15 cellular contexts compared by ENCODE assay signal in the genomic region with DNA sequence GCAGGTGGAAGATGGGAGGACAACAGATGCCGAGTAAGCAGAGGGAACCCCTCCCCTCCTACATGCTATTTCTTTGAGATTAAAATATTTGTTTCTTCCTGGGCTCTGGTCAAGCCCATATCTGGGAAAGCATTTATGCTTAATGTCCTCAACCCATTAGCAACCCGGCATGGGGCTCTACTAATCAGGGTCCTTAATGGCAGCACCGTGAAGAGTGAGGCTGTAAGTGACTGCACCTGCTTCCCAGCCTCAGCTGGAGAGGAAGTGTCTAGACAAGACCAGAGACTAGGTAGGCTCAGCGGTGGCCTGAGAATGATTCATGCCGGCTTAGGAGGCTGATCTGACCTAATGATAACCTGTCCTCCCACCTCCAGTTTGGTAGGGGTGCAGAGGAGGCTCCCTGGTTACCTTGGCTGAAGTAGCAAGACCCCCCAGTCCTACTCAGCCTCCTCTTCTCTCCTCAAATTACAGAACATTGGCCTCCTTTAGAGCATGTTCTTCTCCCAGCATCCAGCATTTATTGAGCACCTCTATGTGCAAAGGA.
DNase-seq lines count a peak whose midpoint lies in the region; ATAC-seq and TF ChIP-seq lines count a peak whose summit lies in the region.
"Had no signal": no experiment of that assay in that cellular context is flagged by ENCODE, and none has a peak within 500 bp of the region (broad histone marks: within the 10 kb centered on the region; RNA-seq: fewer than 3 reads in every experiment).

No MANE protein-coding gene starts in this region.

- intact Hi-C loops in sigmoid colon (cut with DNase I), result loop anchor here (10.0 kb wide), 1 partner anchor 118 kb away; a partner anchor contains a TSS

- TF ChIP-seq EP300 in sigmoid colon (IDR thresholded peaks at IDR 0.05), result no peak

- H3K36me3 ChIP-seq in sigmoid colon, result no peaks in the 10 kb centered on the region
- H3K36me3 ChIP-seq: BLaER1 treated with 17β-estradiol and CSF1 and Interleukin-3, amounts not matched to agents 10 nM and 100 nM; SJSA1 had no signal

- DNase-seq in NCI-H2227 (lab: John Stamatoyannopoulos, UW; ENCODE audit: unreplicated experiment), result peak; percentile 20
- DNase-seq in NCI-H2227 treated with DMSO at 0.1 percent for 48 hours (lab: John Stamatoyannopoulos, UW), result no peak
- DNase-seq in NCI-H146 treated with DMSO at 0.1 percent for 48 hours (lab: John Stamatoyannopoulos, UW; ENCODE audit: unreplicated experiment), result peak; percentile 74
- peak; percentile 9 for DNase-seq in epithelial cell of esophagus (ENCODE audit: low read depth)
- DNase-seq in sigmoid colon, result peak; percentile 26
- DNase-seq in GM20000 (ENCODE audit: low spot score), result no peak
- DNase-seq in SKM-1 treated with dmso at 0.1 percent for 144 hours (lab: John Stamatoyannopoulos, UW; ENCODE audit: unreplicated experiment), result no peak
- DNase-seq: H9, MV-4-11, NCI-H1694 treated with DMSO at 0.1 percent for 48 hours, T-cell had no signal

- peaks cover 0 to 26% (median 19%) of the 10 kb centered on the region in 4 donors for H3K4me1 ChIP-seq in sigmoid colon
- H3K4me1 ChIP-seq: SJSA1 had no signal

- no peak for TF ChIP-seq POLR2A in sigmoid colon (IDR thresholded peaks at IDR 0.05)

- ATAC-seq in GM19351 (IDR thresholded peaks at IDR 0.05; ENCODE audit: unreplicated experiment), result no peak
- ATAC-seq: T-cell had no signal

- H3K27ac ChIP-seq in sigmoid colon, result no peak overlapping the region
- H3K27ac ChIP-seq: BLaER1 treated with 17β-estradiol and CSF1 and Interleukin-3, amounts not matched to agents 10 nM and 100 nM; RWPE1; SJSA1 had no signal

- H3K4me3 ChIP-seq in epithelial cell of esophagus (ENCODE audit: low read length) (no peak overlapping the region), sigmoid colon (no peak overlapping the region)
- H3K4me3 ChIP-seq: BLaER1 treated with 17β-estradiol and CSF1 and Interleukin-3, amounts not matched to agents 10 nM and 100 nM; SJSA1 had no signal

- TF ChIP-seq CTCF in epithelial cell of esophagus (IDR thresholded peaks at IDR 0.05; ENCODE audit: insufficient read depth, low read depth, low read length, missing control alignments) (no peak), sigmoid colon (IDR thresholded peaks at IDR 0.05) (no peak), GM20000 (IDR thresholded peaks at IDR 0.05; ENCODE audit: extremely low read depth, missing control alignments) (no peak)

- no peaks in the 10 kb centered on the region for H3K9me3 ChIP-seq in sigmoid colon
- H3K9me3 ChIP-seq: BLaER1 treated with 17β-estradiol and CSF1 and Interleukin-3, amounts not matched to agents 10 nM and 100 nM; SJSA1 had no signal

- no peaks in the 10 kb centered on the region for H3K27me3 ChIP-seq in sigmoid colon
- H3K27me3 ChIP-seq: BLaER1 treated with 17β-estradiol and CSF1 and Interleukin-3, amounts not matched to agents 10 nM and 100 nM; SJSA1 had no signal

- WGBS in sigmoid colon, 2 donors, result 90 to 91% methylated on average over 5 of the region's 5 CpGs

Comparison
In these comparisons a context has a peak if more than half of its experiments do, and no peak if none do; other contexts are left out.
1. DNase-seq: peak in NCI-H2227 (single experiment), NCI-H146 treated with DMSO at 0.1 percent for 48 hours (single experiment), epithelial cell of esophagus (single experiment) and sigmoid colon (single experiment); none in NCI-H2227 treated with DMSO at 0.1 percent for 48 hours (single experiment), GM20000 (single experiment) and SKM-1 treated with dmso at 0.1 percent for 144 hours (single experiment).